8 cellular contexts compared by ENCODE assay signal in genomic region chr14:69543341-69544249, GRCh38. TPM values are rescaled to one million over a fixed set of nuclear protein-coding genes. Genes with fewer than 3 reads are reported as not detected.
DNase-seq lines count a peak whose midpoint lies in the region; ATAC-seq and TF ChIP-seq lines count a peak whose summit lies in the region.

No MANE protein-coding gene starts in this region.

- no peak for ATAC-seq in GM23338
- no peak for ATAC-seq in GM19455 (IDR thresholded peaks at IDR 0.05; ENCODE audit: unreplicated experiment)

- intact Hi-C loops in dorsolateral prefrontal cortex (cut with DNase I) = no loop called here

- H3K4me1 ChIP-seq in GM23338 (ENCODE audit: insufficient read depth) = no peaks in the 10 kb centered on the region

- H3K27me3 ChIP-seq in GM23338 (ENCODE audit: insufficient read depth) = peaks cover 17% of the 10 kb centered on the region; the same call in 1 of the 2 replicates
- peaks cover 0 to 8% (median 0%) of the 10 kb centered on the region in 45 donors for H3K27me3 ChIP-seq in dorsolateral prefrontal cortex

- H3K36me3 Mint-ChIP-seq in GM23338 (ENCODE audit: low read depth) = no peaks in the 10 kb centered on the region

- H3K9me3 Mint-ChIP-seq in GM23338 = peaks cover 5% of the 10 kb centered on the region

- H3F3A ChIP-seq in GM23338 (replicated peaks; ENCODE audit: low read depth) = no peaks in the 10 kb centered on the region

- TF ChIP-seq CTCF in AG09309 (IDR thresholded peaks at IDR 0.05; ENCODE audit: control insufficient read depth, insufficient read depth, low read depth, low read length, missing control alignments) = no peak
- TF ChIP-seq CTCF in GM23338 (conservative IDR thresholded peaks at IDR 0.05; ENCODE audit: low read depth in 2 of 2) = no peak
- TF ChIP-seq CTCF in dorsolateral prefrontal cortex (IDR thresholded peaks at IDR 0.05 in 54 of 56, conservative IDR thresholded peaks at IDR 0.05 in 2 of 56; ENCODE audit: low read depth in 1 of 56, partially characterized antibody in 56 of 56) = no peak

- H3K4me2 ChIP-seq in GM23338 = no peak overlapping the region

- no peak overlapping the region for H3K4me3 ChIP-seq in AG09309 (ENCODE audit: control insufficient read depth, low read depth, low read length)
- H3K4me3 ChIP-seq in GM23338 = no peak overlapping the region
- no peak overlapping the region for H3K4me3 ChIP-seq in dorsolateral prefrontal cortex

- H2AFZ ChIP-seq in GM23338 = peak overlapping the region; percentile 59

- H4K20me1 ChIP-seq in GM23338 (replicated peaks; ENCODE audit: insufficient read depth) = no peaks in the 10 kb centered on the region

- peaks cover 6% of the 10 kb centered on the region for H3K27me3 Mint-ChIP-seq in GM23338 (ENCODE audit: insufficient read depth, low read depth, poor library complexity)

- H3K79me2 ChIP-seq in GM23338 (replicated peaks; ENCODE audit: insufficient read depth) = no peaks in the 10 kb centered on the region

- no peaks in the 10 kb centered on the region for H3K36me3 ChIP-seq in GM23338 (ENCODE audit: insufficient read depth)

- H3K27ac ChIP-seq in GM23338 (ENCODE audit: low read depth) = no peak overlapping the region
- H3K27ac ChIP-seq in dorsolateral prefrontal cortex = peak overlapping the region in 53 of 59 donors; percentile 3 to 88 (median 61)

- no peak overlapping the region for H3K4me3 Mint-ChIP-seq in GM23338

- 0 out of 2 replicates have a peak, but pooled peaks cover 10% of the 10 kb centered on the region for H3K9me2 ChIP-seq in GM23338 (ENCODE audit: insufficient read depth)

- DNase-seq in AG09309 (ENCODE audit: low read depth) (peak; percentile 33), GM23338 (ENCODE audit: low spot score) (peak; percentile 64), SIG-M5 (lab: John Stamatoyannopoulos, UW) (peak; percentile 29), dorsolateral prefrontal cortex (peak in 9 of 10 donors; percentile 7 to 84 (median 65)), non-pigmented ciliary epithelial cell (ENCODE audit: low read depth) (peak; percentile 81), DMS114 treated with DMSO at 0.1 percent for 48 hours (lab: John Stamatoyannopoulos, UW; ENCODE audit: unreplicated experiment) (no peak), NCI-H1105 (lab: John Stamatoyannopoulos, UW) (no peak)

- no peak overlapping the region for H3K27ac Mint-ChIP-seq in GM23338

- H3K4me1 Mint-ChIP-seq in GM23338 = peaks cover 4% of the 10 kb centered on the region; the same call in 1 of the 3 replicates

TF ChIP-seq in GM23338, 12 proteins besides CTCF, POLR2A, EP300 and RAD21 (continues in another document):
- no peak for TF ChIP-seq POLR2AphosphoS5 (IDR thresholded peaks at IDR 0.05; ENCODE audit: low read depth)
- TF ChIP-seq ZNF462 (CRISPR knock-in tag; IDR thresholded peaks at IDR 0.05) = no peak
- TF ChIP-seq JUNB (IDR thresholded peaks at IDR 0.05; ENCODE audit: unreplicated experiment) = no peak
- TF ChIP-seq ZNF114 (CRISPR knock-in tag; IDR thresholded peaks at IDR 0.05) = no peak
- TF ChIP-seq ETS1 (IDR thresholded peaks at IDR 0.05) = no peak
- no peak for TF ChIP-seq CREB1 (CRISPR knock-in tag; IDR thresholded peaks at IDR 0.05; ENCODE audit: low read depth)
- TF ChIP-seq EZH2phosphoT487 (IDR thresholded peaks at IDR 0.05; ENCODE audit: unreplicated experiment) = no peak

RNA-seq across cellular contexts. Expression of gene CCDC177, which starts 31.1 kb away (rescaled TPM):
- total RNA-seq in GM23338 (2014; rRNA removed; shearing (Covaris generic)) = 0.66 and 1.7 TPM in 2 replicates
- 0.18 and 0.38 TPM in 2 replicates for polyA plus RNA-seq in GM23338 (2016; fragmentation: Nextera tagmentation; extraction: Ambion mirVana)
- 10 to 100 TPM in 59 of 120 experiments, 1 to 10 TPM in 61; 2.8 to 14.6 (median 10.0) TPM for total RNA-seq in dorsolateral prefrontal cortex

RNA-seq across cellular contexts. Expression of gene PLEKHD1, which starts 59.1 kb away (rescaled TPM):
- 0.28 and 0.35 TPM in 2 replicates for total RNA-seq in GM23338 (2014; rRNA removed; shearing (Covaris generic))
- 0.14 and 0.19 TPM in 2 replicates for polyA plus RNA-seq in GM23338 (2016; fragmentation: Nextera tagmentation; extraction: Ambion mirVana)
- total RNA-seq in dorsolateral prefrontal cortex = 1 to 10 TPM in 118 of 120 experiments, under 1 TPM in 2; 0.76 to 6.0 (median 2.6) TPM

Comparison
In these comparisons a context has a peak if more than half of its experiments do, and no peak if none do; other contexts are left out.
1. DNase-seq: peak in AG09309 (single experiment), GM23338 (single experiment), SIG-M5 (single experiment), dorsolateral prefrontal cortex (9 of 10) and non-pigmented ciliary epithelial cell (single experiment); none in DMS114 treated with DMSO at 0.1 percent for 48 hours (single experiment) and NCI-H1105 (single experiment).